Comparison of ENCODE assay signal across 23 cellular contexts in the genomic region with DNA sequence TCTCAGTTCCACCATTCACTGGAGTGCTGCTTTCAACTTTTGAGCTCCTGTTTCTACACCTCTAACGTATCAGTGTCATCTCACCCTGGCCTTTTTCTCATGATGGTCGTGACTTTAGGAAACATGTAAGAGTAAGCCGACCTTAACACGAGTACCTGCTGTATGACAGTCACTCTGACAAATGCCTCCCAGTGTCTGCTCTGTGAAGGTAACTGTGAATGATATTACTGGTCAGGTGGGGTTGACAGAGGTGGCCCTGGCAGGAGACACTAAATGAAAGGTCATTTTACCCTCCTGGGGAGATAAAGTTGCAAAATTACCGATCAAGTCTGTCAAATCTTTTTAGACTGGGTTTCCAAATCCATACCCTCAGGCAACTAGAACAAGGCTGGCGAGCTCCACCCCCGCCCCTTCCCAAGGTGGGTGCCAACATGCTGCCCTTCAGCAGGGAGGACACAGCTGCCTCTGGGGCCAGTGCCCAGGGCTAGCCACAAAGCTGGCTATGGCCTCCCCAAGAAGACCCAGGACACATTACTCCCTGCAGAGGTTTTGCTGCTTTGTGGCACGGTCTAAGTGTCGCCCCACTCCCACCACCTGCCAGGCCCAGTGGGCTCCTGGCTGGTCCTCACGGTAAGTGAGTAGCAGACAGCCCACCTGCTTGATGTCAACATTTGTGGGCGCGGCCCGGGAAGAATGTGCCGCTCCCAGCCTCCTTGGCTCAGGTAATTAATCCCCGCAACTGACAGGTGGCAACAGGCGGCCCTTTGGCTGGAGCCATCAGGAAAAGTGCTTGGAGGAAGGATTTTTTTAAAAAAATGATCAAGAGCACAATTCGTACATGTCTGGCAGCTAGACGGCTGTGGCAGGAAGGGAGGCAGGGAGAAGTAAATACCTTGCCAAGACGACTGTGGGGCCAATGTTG.
A peak's percentile ranks its signal among the peaks of the same experiment; 100 is the strongest.
DNase-seq lines count a peak whose midpoint lies in the region; ATAC-seq and TF ChIP-seq lines count a peak whose summit lies in the region.
"Had no signal": no experiment of that assay in that cellular context is flagged by ENCODE, and none has a peak within 500 bp of the region (broad histone marks: within the 10 kb centered on the region; RNA-seq: fewer than 3 reads in every experiment).

No MANE protein-coding gene starts in this region.

- in situ Hi-C loops in transverse colon (cut with MboI; ENCODE audit: low pct_ligation_motif_present in 1 of 4, low pct_unique_long_range_greater_than_20kb in 1 of 4, low sequenced_read_pairs in 3 of 4): no loop called here

- no peaks in the 10 kb centered on the region for H3K9me3 Mint-ChIP-seq in MCF 10A (ENCODE audit: unreplicated experiment)
- H3K9me3 Mint-ChIP-seq: activated T-helper 1 cell treated with anti-CD3 and anti-CD28 coated beads, Interleukin-12 subunit alpha, Interleukin-12 subunit beta, Interleukin-2, Interleukin-4 antibody, amounts not matched to agents 30 ng/mL and 10 ng/mL and 1 ng/mL, durations not matched to agents 14 hours and 24 hours and 36 hours; effector memory CD8-positive, alpha-beta T cell; IgD-negative memory B cell had no signal

- no peak for TF ChIP-seq POLR2A in transverse colon (IDR thresholded peaks at IDR 0.05)

- no peak for TF ChIP-seq CTCF in MCF 10A (IDR thresholded peaks at IDR 0.05; ENCODE audit: unreplicated experiment)
- no peak for TF ChIP-seq CTCF in transverse colon (IDR thresholded peaks at IDR 0.05)

- H3K4me1 ChIP-seq in mesenchymal stem cell (ENCODE audit: control insufficient read depth, insufficient read depth, low read depth, low read length): peaks cover 6% of the 10 kb centered on the region
- H3K4me1 ChIP-seq in transverse colon: no peaks in the 10 kb centered on the region
- H3K4me1 ChIP-seq: BLaER1, left lung, right lobe of liver had no signal

- POLR2A ChIA-PET in MCF 10A (lab: Yijun Ruan, JAX): interaction anchor here (0.7 to 9.7 kb wide), 33 partner anchors 10 to 574 kb away, joined by 3 to 166 read pairs (median 7); no protein-coding TSS in a partner anchor

- H3K9me3 ChIP-seq in mesenchymal stem cell (ENCODE audit: control insufficient read depth, low read length) (no peaks in the 10 kb centered on the region), transverse colon (no peaks in the 10 kb centered on the region)
- H3K9me3 ChIP-seq: BLaER1, left lung, right lobe of liver had no signal

- no peak overlapping the region for H2AFZ ChIP-seq in mesenchymal stem cell (ENCODE audit: low read depth, low read length)

- H3K4me1 Mint-ChIP-seq in MCF 10A (ENCODE audit: insufficient read depth, unreplicated experiment): peaks cover 49% of the 10 kb centered on the region

- no peak overlapping the region for H3K14ac ChIP-seq in mesenchymal stem cell (ENCODE audit: low read length in 2 of 2)

- peak overlapping the region; percentile 44 for H2BK5ac ChIP-seq in mesenchymal stem cell (ENCODE audit: low read depth, low read length, poor library complexity, severe bottlenecking)

- peak; percentile 92 for DNase-seq in NCI-H146 treated with DMSO at 0.1 percent for 48 hours (lab: John Stamatoyannopoulos, UW; ENCODE audit: unreplicated experiment)
- DNase-seq in MCF 10A (ENCODE audit: unreplicated experiment): peak; percentile 93
- DNase-seq in mesenchymal stem cell: no peak
- peak; percentile 32 for DNase-seq in transverse colon
- DNase-seq in left lobe of liver (ENCODE audit: low spot score): no peak
- no peak for DNase-seq in midbrain (lab: John Stamatoyannopoulos, UW)
- no peak for DNase-seq in SKM-1 treated with dmso at 0.1 percent for 144 hours (lab: John Stamatoyannopoulos, UW; ENCODE audit: unreplicated experiment)
- DNase-seq: activated CD8-positive, alpha-beta T cell treated with anti-CD3 and anti-CD28 coated beads, Interleukin-2, amount 10 ng/mL, durations not matched to agents 7 days and 5 days; central memory CD4-positive, alpha-beta T cell; DMS 273 treated with DMSO at 0.1 percent for 48 hours; effector memory CD8-positive, alpha-beta T cell; GOT3; NCI-H1048; NCI-H226; right lobe of liver; stimulated activated CD4-positive, alpha-beta T cell treated with anti-CD3 and anti-CD28 coated beads, Interleukin-4, amount 100 ng/mL, for 1 hour; T-helper 1 cell; WERI-Rb-1 had no signal

- no peak for ATAC-seq in left lobe of liver
- no peak for ATAC-seq in HG03565 (IDR thresholded peaks at IDR 0.05; ENCODE audit: unreplicated experiment)
- ATAC-seq: activated CD8-positive, alpha-beta T cell treated with anti-CD3 and anti-CD28 coated beads, Interleukin-2, amount 10 ng/mL, durations not matched to agents 7 days and 5 days; effector memory CD8-positive, alpha-beta T cell; left lung; right lobe of liver had no signal

- CTCF ChIA-PET in MCF 10A (lab: Yijun Ruan, JAX): interaction anchor here (0.6 to 2.9 kb wide), 8 partner anchors 18 to 574 kb away, joined by 3 to 12 read pairs (median 6); no protein-coding TSS in a partner anchor

- H3K4me3 Mint-ChIP-seq in MCF 10A (ENCODE audit: unreplicated experiment): peak overlapping the region; percentile 15
- H3K4me3 Mint-ChIP-seq: activated CD8-positive, alpha-beta T cell treated with anti-CD3 and anti-CD28 coated beads, Interleukin-2, amount 10 ng/mL, durations not matched to agents 7 days and 5 days; activated T-helper 1 cell treated with anti-CD3 and anti-CD28 coated beads, Interleukin-12 subunit alpha, Interleukin-12 subunit beta, Interleukin-2, Interleukin-4 antibody, amounts not matched to agents 30 ng/mL and 10 ng/mL and 1 ng/mL, durations not matched to agents 14 hours and 24 hours and 36 hours; effector memory CD8-positive, alpha-beta T cell; IgD-negative memory B cell had no signal

- no peak for TF ChIP-seq EP300 in transverse colon (IDR thresholded peaks at IDR 0.05; ENCODE audit: low read depth)

- no peaks in the 10 kb centered on the region for H3K79me1 ChIP-seq in mesenchymal stem cell (replicated peaks; ENCODE audit: low read length, poor library complexity, severe bottlenecking)

- H3K27me3 ChIP-seq in mesenchymal stem cell (ENCODE audit: control insufficient read depth in 1 of 2, insufficient read depth in 1 of 2, low read length in 2 of 2) (no peaks in the 10 kb centered on the region), transverse colon (no peaks in the 10 kb centered on the region)
- H3K27me3 ChIP-seq: BLaER1, left lung, right lobe of liver had no signal

- no peak overlapping the region for H2BK120ac ChIP-seq in mesenchymal stem cell (ENCODE audit: low read depth, low read length)

- H4K91ac ChIP-seq in mesenchymal stem cell (ENCODE audit: low read length): peak overlapping the region; percentile 50

- no peak overlapping the region for H3K4me3 ChIP-seq in mesenchymal stem cell (ENCODE audit: insufficient read depth in 1 of 2, low read depth in 1 of 2, low read length in 2 of 2)
- H3K4me3 ChIP-seq in transverse colon: no peak overlapping the region
- H3K4me3 ChIP-seq: BLaER1, left lung, right lobe of liver had no signal

- WGBS in mesenchymal stem cell: 93% methylated on average over 19 of the region's 19 CpGs
- WGBS in transverse colon (ENCODE audit: low coverage in 1 of 2), 2 donors: 79 to 85% methylated on average over 6 to 18 of the region's 19 CpGs

- H3K36me3 Mint-ChIP-seq in MCF 10A (ENCODE audit: insufficient read depth, unreplicated experiment): peaks cover 34% of the 10 kb centered on the region

- no peak overlapping the region for H3K18ac ChIP-seq in mesenchymal stem cell (ENCODE audit: low read depth in 1 of 2, low read length in 2 of 2)

- H3K27ac ChIP-seq in mesenchymal stem cell (ENCODE audit: low read length, poor library complexity, severe bottlenecking) (no peak overlapping the region), transverse colon (no peak overlapping the region)
- H3K27ac ChIP-seq: BLaER1, left lung, right lobe of liver, WERI-Rb-1 had no signal

- H2BK12ac ChIP-seq in mesenchymal stem cell (ENCODE audit: low read length in 2 of 2): no peak overlapping the region

- no peak overlapping the region for H2BK15ac ChIP-seq in mesenchymal stem cell (ENCODE audit: low read depth, poor library complexity, severe bottlenecking)

- H3K27ac Mint-ChIP-seq in MCF 10A (ENCODE audit: low read depth, unreplicated experiment): peak overlapping the region; percentile 99
- H3K27ac Mint-ChIP-seq: activated CD8-positive, alpha-beta T cell treated with anti-CD3 and anti-CD28 coated beads, Interleukin-2, amount 10 ng/mL, durations not matched to agents 7 days and 5 days; activated T-helper 1 cell treated with anti-CD3 and anti-CD28 coated beads, Interleukin-12 subunit alpha, Interleukin-12 subunit beta, Interleukin-2, Interleukin-4 antibody, amounts not matched to agents 30 ng/mL and 10 ng/mL and 1 ng/mL, durations not matched to agents 14 hours and 24 hours and 36 hours; effector memory CD8-positive, alpha-beta T cell had no signal

- H3K23ac ChIP-seq in mesenchymal stem cell (ENCODE audit: low read length in 2 of 2): no peak overlapping the region

- intact Hi-C loops in MCF 10A (cut with micrococcal nuclease): no loop called here
- intact Hi-C loops in transverse colon (cut with DNase I; ENCODE audit: low total_unique reads): no loop called here

- H3K27me3 Mint-ChIP-seq in MCF 10A (ENCODE audit: insufficient read depth, unreplicated experiment): no peaks in the 10 kb centered on the region
- H3K27me3 Mint-ChIP-seq: IgD-negative memory B cell had no signal

- no peak overlapping the region for H4K8ac ChIP-seq in mesenchymal stem cell (ENCODE audit: low read length)

- no peak overlapping the region for H3K9ac ChIP-seq in mesenchymal stem cell (ENCODE audit: low read length)
- H3K9ac ChIP-seq: BLaER1 had no signal

- H3K4me2 ChIP-seq in mesenchymal stem cell (ENCODE audit: low read length, poor library complexity, severe bottlenecking): no peak overlapping the region
- H3K4me2 ChIP-seq: BLaER1 had no signal

- no peak overlapping the region for H2AK5ac ChIP-seq in mesenchymal stem cell (ENCODE audit: low read length, severe bottlenecking)

- H3K36me3 ChIP-seq in mesenchymal stem cell (ENCODE audit: control insufficient read depth in 1 of 2, insufficient read depth in 2 of 2, low read depth in 1 of 2, low read length in 2 of 2) (no peaks in the 10 kb centered on the region), transverse colon (no peaks in the 10 kb centered on the region)
- H3K36me3 ChIP-seq: BLaER1, left lung, right lobe of liver, WERI-Rb-1 had no signal

- H3K4ac ChIP-seq in mesenchymal stem cell (ENCODE audit: low read depth in 1 of 2, low read length in 2 of 2): no peak overlapping the region

- BruUV-seq in MCF 10A (replicated peaks; lab: Mats Ljungman, UMichigan): no TSS peak

Comparison
In these comparisons a context has a peak if more than half of its experiments do, and no peak if none do; other contexts are left out.
1. DNase-seq: peak in NCI-H146 treated with DMSO at 0.1 percent for 48 hours (single experiment), MCF 10A (single experiment) and transverse colon (single experiment); none in mesenchymal stem cell (single experiment), left lobe of liver (single experiment), midbrain (single experiment) and SKM-1 treated with dmso at 0.1 percent for 144 hours (single experiment).